10 cellular contexts compared by ENCODE assay signal in genomic region chr14:75341639-75342038, GRCh38.
DNase-seq lines count a peak whose midpoint lies in the region; ATAC-seq and TF ChIP-seq lines count a peak whose summit lies in the region.
"Had no signal": no experiment of that assay in that cellular context is flagged by ENCODE, and none has a peak within 500 bp of the region (broad histone marks: within the 10 kb centered on the region; RNA-seq: fewer than 3 reads in every experiment).

No MANE protein-coding gene starts in this region.

- H3K36me3 ChIP-seq in psoas muscle (ENCODE audit: insufficient read depth in 1 of 2, low read depth in 1 of 2): no peaks in the 10 kb centered on the region

- DNase-seq in Ammon's horn (ENCODE audit: low spot score): peak; percentile 47
- peak; percentile 50 for DNase-seq in OCI-M1 (lab: John Stamatoyannopoulos, UW)
- DNase-seq in fibroblast of pulmonary artery (ENCODE audit: low read depth): peak; percentile 15
- no peak for DNase-seq in psoas muscle
- no peak for DNase-seq in H4 (ENCODE audit: low spot score)
- DNase-seq in NCI-H2227 treated with DMSO at 0.1 percent for 48 hours (lab: John Stamatoyannopoulos, UW): no peak
- DNase-seq in activated CD4-positive, alpha-beta T cell treated with anti-CD3 and anti-CD28 coated beads for 4 hours: no peak
- no peak for DNase-seq in RWPE1 (ENCODE audit: low spot score)
- DNase-seq: activated CD4-positive, alpha-beta T cell treated with anti-CD3 and anti-CD28 coated beads for 1 hour; NCI-H1694 treated with DMSO at 0.1 percent for 48 hours had no signal

- TF ChIP-seq CTCF in fibroblast of pulmonary artery (IDR thresholded peaks at IDR 0.05; ENCODE audit: low read length, missing control alignments) (no peak), psoas muscle (IDR thresholded peaks at IDR 0.05) (no peak), RWPE1 (conservative IDR thresholded peaks at IDR 0.05; ENCODE audit: low read depth) (no peak)

- no peaks in the 10 kb centered on the region for H3K27me3 ChIP-seq in psoas muscle (ENCODE audit: insufficient read depth in 3 of 3, low read length in 2 of 3)

- no peaks in the 10 kb centered on the region for H3K9me3 ChIP-seq in psoas muscle

- H3K4me1 ChIP-seq in psoas muscle: peaks cover 41% of the 10 kb centered on the region

- ATAC-seq in psoas muscle: peak in 1 of 4 donors; percentile 1

- POLR2A ChIA-PET in RWPE1 (lab: Yijun Ruan, JAX; ENCODE audit: low non-redundant PET): no interaction called here

- intact Hi-C loops in psoas muscle (cut with DNase I): loop anchor here (2.0 to 5.0 kb wide), 3 partner anchors 56 to 67 kb away; no protein-coding TSS in a partner anchor

- no peak overlapping the region for H3K4me3 ChIP-seq in fibroblast of pulmonary artery (replicated peaks; ENCODE audit: low read depth, low read length)
- H3K4me3 ChIP-seq in psoas muscle: peak overlapping the region; percentile 13

- H3K27ac ChIP-seq in psoas muscle: peak overlapping the region; percentile 92
- H3K27ac ChIP-seq in RWPE1: no peak overlapping the region

- CTCF ChIA-PET in RWPE1 (lab: Yijun Ruan, JAX): interaction anchor here (0.6 to 0.7 kb wide), 2 partner anchors 42 to 858 kb away, joined by 3 read pairs; no protein-coding TSS in a partner anchor

Comparison
In these comparisons a context has a peak if more than half of its experiments do, and no peak if none do; other contexts are left out.
1. DNase-seq: peak in Ammon's horn (single experiment), OCI-M1 (single experiment) and fibroblast of pulmonary artery (single experiment); none in psoas muscle (0 of 2), H4 (single experiment), NCI-H2227 treated with DMSO at 0.1 percent for 48 hours (single experiment), activated CD4-positive, alpha-beta T cell treated with anti-CD3 and anti-CD28 coated beads for 4 hours (0 of 2) and RWPE1 (single experiment).